Comparison of ENCODE assay signal across 18 cellular contexts in genomic region chr4:152516156-152516555, GRCh38. TPM values are rescaled to one million over a fixed set of nuclear protein-coding genes. Genes with fewer than 3 reads are reported as not detected.
DNase-seq lines count a peak whose midpoint lies in the region; ATAC-seq and TF ChIP-seq lines count a peak whose summit lies in the region.
"Had no signal": no experiment of that assay in that cellular context is flagged by ENCODE, and none has a peak within 500 bp of the region (broad histone marks: within the 10 kb centered on the region; RNA-seq: fewer than 3 reads in every experiment).

No MANE protein-coding gene starts in this region.

- H3K27ac ChIP-seq in RWPE1 (peak overlapping the region; percentile 84), smooth muscle cell (ENCODE audit: low read depth) (peak overlapping the region; percentile 13)
- H3K27ac ChIP-seq: cardiac muscle cell, gastrocnemius medialis had no signal

- ATAC-seq in esophagus mucosa (peak; percentile 36), GM19467 (IDR thresholded peaks at IDR 0.05; ENCODE audit: unreplicated experiment) (no peak)
- ATAC-seq: activated naive CD4-positive, alpha-beta T cell treated with anti-CD3 and anti-CD28 coated beads, Interleukin-2, amount 50 U/mL, for 72 hours; gastrocnemius medialis; naive thymus-derived CD8-positive, alpha-beta T cell had no signal

- H3K9ac ChIP-seq in smooth muscle cell (ENCODE audit: low read depth), result no peak overlapping the region

- DNase-seq in NCI-H82 (lab: John Stamatoyannopoulos, UW) (peak; percentile 11), NCI-H82 treated with DMSO at 0.1 percent for 48 hours (lab: John Stamatoyannopoulos, UW; ENCODE audit: unreplicated experiment) (no peak), RWPE1 (ENCODE audit: low spot score) (no peak), smooth muscle cell (lab: John Stamatoyannopoulos, UW; ENCODE audit: unreplicated experiment) (no peak), NCI-H748 (lab: John Stamatoyannopoulos, UW; ENCODE audit: unreplicated experiment) (no peak)
- DNase-seq in activated CD4-positive, alpha-beta T cell treated with anti-CD3 and anti-CD28 coated beads for 48 hours, result no peak
- DNase-seq: CD4-positive, alpha-beta memory T cell; DND-41; effector CD4-positive, alpha-beta T cell; gastrocnemius medialis; Karpas-422; naive thymus-derived CD8-positive, alpha-beta T cell; stimulated activated CD4-positive, alpha-beta T cell treated with anti-CD3 and anti-CD28 coated beads, Interleukin-12 subunit alpha, Interleukin-12 subunit beta, amount 100 ng/mL, for 4 hours had no signal

- H3K4me1 ChIP-seq in smooth muscle cell (ENCODE audit: low read depth), result peaks cover 7% of the 10 kb centered on the region
- H3K4me1 ChIP-seq: gastrocnemius medialis had no signal

- CTCF ChIA-PET in RWPE1 (lab: Yijun Ruan, JAX), result interaction anchor here (0.6 kb wide), 1 partner anchor 52 kb away, joined by 6 read pairs; no protein-coding TSS in a partner anchor

- no peaks in the 10 kb centered on the region for H3K36me3 ChIP-seq in smooth muscle cell (ENCODE audit: low read depth)
- H3K36me3 ChIP-seq: cardiac muscle cell, gastrocnemius medialis had no signal

- H3K79me2 ChIP-seq in smooth muscle cell (ENCODE audit: low read depth), result peaks cover 79% of the 10 kb centered on the region

- no peak overlapping the region for H2AFZ ChIP-seq in smooth muscle cell (ENCODE audit: low read depth)

- H4K20me1 ChIP-seq in smooth muscle cell (ENCODE audit: low read depth), result peaks cover 79% of the 10 kb centered on the region

- no peaks in the 10 kb centered on the region for H3K9me3 ChIP-seq in smooth muscle cell (replicated peaks; ENCODE audit: low read depth)
- H3K9me3 ChIP-seq: gastrocnemius medialis had no signal

- H3K4me2 ChIP-seq in smooth muscle cell, result no peak overlapping the region

- no peak for TF ChIP-seq CTCF in RWPE1 (conservative IDR thresholded peaks at IDR 0.05; ENCODE audit: low read depth)
- TF ChIP-seq CTCF in smooth muscle cell (IDR thresholded peaks at IDR 0.05; ENCODE audit: borderline replicate concordance, insufficient read depth, poor library complexity, severe bottlenecking), result no peak

- no peak overlapping the region for H3K4me3 ChIP-seq in smooth muscle cell
- H3K4me3 ChIP-seq: cardiac muscle cell, gastrocnemius medialis, SK-N-MC had no signal

- H3F3A ChIP-seq in smooth muscle cell (ENCODE audit: low read depth), result no peaks in the 10 kb centered on the region

- POLR2A ChIA-PET in RWPE1 (lab: Yijun Ruan, JAX; ENCODE audit: low non-redundant PET), result no interaction called here

- WGBS in smooth muscle cell (ENCODE audit: low lambda C conversion rate), result 72% methylated on average over 8 of the region's 8 CpGs

- no peaks in the 10 kb centered on the region for H3K27me3 ChIP-seq in smooth muscle cell (ENCODE audit: low read depth)
- H3K27me3 ChIP-seq: cardiac muscle cell, gastrocnemius medialis had no signal

RNA-seq across cellular contexts. Expression of gene FBXW7, which starts 19.7 kb away (rescaled TPM):
- total RNA-seq in esophagus mucosa (29.5 TPM), smooth muscle cell (31.6 and 51.3 TPM in 2 replicates)
- polyA plus RNA-seq in smooth muscle cell, result 16.4 and 21.6 TPM in 2 replicates
